Comparison of ENCODE assay signal across 8 cellular contexts in the genomic region with DNA sequence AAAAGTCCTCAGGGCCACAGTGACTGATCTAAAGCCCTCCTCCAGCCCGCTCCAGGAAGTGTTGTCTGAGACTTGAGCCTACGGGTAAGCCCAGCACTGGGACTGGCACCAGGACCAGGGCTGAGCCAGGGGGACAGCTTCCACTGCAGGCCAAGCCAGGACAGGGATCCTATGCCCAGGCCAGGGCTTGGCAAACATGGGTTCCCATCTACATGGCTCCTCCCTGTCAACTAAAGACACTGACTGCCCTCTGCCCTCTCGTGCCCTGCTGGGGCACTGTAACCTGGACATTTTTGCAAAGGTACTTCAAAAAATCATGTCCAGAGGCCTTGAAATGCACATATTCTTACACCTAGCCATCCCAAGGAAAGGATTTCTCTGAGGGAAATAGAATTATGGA.
"Had no signal": no experiment of that assay in that cellular context is flagged by ENCODE, and none has a peak within 500 bp of the region (broad histone marks: within the 10 kb centered on the region; RNA-seq: fewer than 3 reads in every experiment).

No MANE protein-coding gene starts in this region.

- H3K4me3 Mint-ChIP-seq: GM23338, H9 had no signal

- H3K4me3 ChIP-seq: GM23338, K562 had no signal

- DNase-seq: H9, HCEC 1CT, KG1 had no signal

- FAIRE-seq: H1, H54, HTR-8/SVneo, K562 had no signal

- ATAC-seq: GM23338, K562 had no signal

- H3K9me3 Mint-ChIP-seq: GM23338, H9 had no signal

- H3K27ac Mint-ChIP-seq: GM23338, H9 had no signal

- H2AFZ ChIP-seq: GM23338 had no signal

- H3K4me2 ChIP-seq: GM23338 had no signal
